Comparison of ENCODE assay signal across 8 cellular contexts in genomic region chrX:110317820-110318663, GRCh38. TPM values are rescaled to one million over a fixed set of nuclear protein-coding genes. Genes with fewer than 3 reads are reported as not detected.
DNase-seq lines count a peak whose midpoint lies in the region; ATAC-seq and TF ChIP-seq lines count a peak whose summit lies in the region.

TSS of gene AMMECR1 (minus strand) at chrX:110318085. CDS start at chrX:110318071, 14 bp downstream.

- H3K9me3 ChIP-seq in HUES6 (ENCODE audit: control insufficient read depth, insufficient read depth, low read depth, low read length) (no peaks in the 10 kb centered on the region), NT2/D1 (ENCODE audit: insufficient read depth, low read length) (no peaks in the 10 kb centered on the region), mucosa of descending colon (no peaks in the 10 kb centered on the region)

- in situ Hi-C loops in Caki2 (cut with HindIII; ENCODE audit: low pct_unique_long_range_greater_than_20kb, low sequenced_read_pairs), result no loop called here

- no peak for TF ChIP-seq CTCF in mucosa of descending colon (IDR thresholded peaks at IDR 0.05)

- ATAC-seq in GM21423 (IDR thresholded peaks at IDR 0.05; ENCODE audit: unreplicated experiment), result peak; percentile 69
- ATAC-seq in mucosa of descending colon, result peak; percentile 97

- H3K4me1 ChIP-seq in HUES6 (ENCODE audit: control insufficient read depth, insufficient read depth, low read length) (peaks cover 69% of the 10 kb centered on the region), NT2/D1 (ENCODE audit: insufficient read depth, insufficient read length) (no peaks in the 10 kb centered on the region), mucosa of descending colon (ENCODE audit: low read depth) (no peaks in the 10 kb centered on the region)

- H3K27ac ChIP-seq in HUES6 (ENCODE audit: low read depth, low read length), result peak within 1 kb of the TSS; percentile 92

- intact Hi-C loops in mucosa of descending colon (cut with DNase I, micrococcal nuclease), result no loop called here

- DNase-seq in Caki2 (ENCODE audit: low read depth) (peak; percentile 75), NT2/D1 (ENCODE audit: low read depth, low spot score) (peak; percentile 58), epidermal melanocyte (ENCODE audit: insufficient read length, low spot score) (peak; percentile 57), mucosa of descending colon (peak; percentile 79 to 85 (median 84))
- peak; percentile 76 for DNase-seq in activated CD8-positive, alpha-beta memory T cell treated with anti-CD3 and anti-CD28 coated beads, Interleukin-2, amount 50 U/mL, for 4 hours
- DNase-seq in stimulated activated CD8-positive, alpha-beta memory T cell treated with anti-CD3 and anti-CD28 coated beads, Interleukin-2, amount 100 ng/mL, for 48 hours (ENCODE audit: low read depth in 2 of 2), result peak; percentile 53 to 65

- H3K27me3 ChIP-seq in HUES6 (ENCODE audit: control insufficient read depth, insufficient read depth, low read length) (peaks cover 22% of the 10 kb centered on the region), NT2/D1 (ENCODE audit: insufficient read depth, insufficient read length) (peaks cover 16% of the 10 kb centered on the region)

- H3K36me3 ChIP-seq in HUES6 (ENCODE audit: control insufficient read depth, insufficient read depth, low read length) (no peaks in the 10 kb centered on the region), NT2/D1 (ENCODE audit: insufficient read depth, insufficient read length, low read length) (no peaks in the 10 kb centered on the region), mucosa of descending colon (ENCODE audit: low read depth) (no peaks in the 10 kb centered on the region)

- H3K9ac ChIP-seq in HUES6 (ENCODE audit: low read length) (peak within 1 kb of the TSS; percentile 96), NT2/D1 (ENCODE audit: insufficient read length, low read depth) (peak within 1 kb of the TSS; percentile 91)

- peak within 1 kb of the TSS; percentile 98 for H3K4me3 ChIP-seq in HUES6 (ENCODE audit: low read depth, low read length)
- H3K4me3 ChIP-seq in NT2/D1 (ENCODE audit: insufficient read length, low read depth), result peak within 1 kb of the TSS; percentile 91
- peak within 1 kb of the TSS; percentile 67 for H3K4me3 ChIP-seq in mucosa of descending colon

RNA-seq across cellular contexts. Expression of gene AMMECR1, which starts in this region (rescaled TPM):
- 21.1 and 22.9 TPM in 2 replicates for total RNA-seq in Caki2 (2014; rRNA removed; shearing (Covaris generic); ENCODE audit: low replicate concordance)
- 10 to 100 TPM in 1 of 3 donors, 1 to 10 TPM in 2; 4.1 to 10.7 (median 8.2) TPM for total RNA-seq in mucosa of descending colon

Comparison
In these comparisons a context has a peak if more than half of its experiments do, and no peak if none do; other contexts are left out.
1. Peak in every context shown above with its lines: DNase-seq, ATAC-seq, H3K4me3 ChIP-seq and H3K27ac ChIP-seq.